8 cellular contexts compared by ENCODE assay signal in the genomic region with DNA sequence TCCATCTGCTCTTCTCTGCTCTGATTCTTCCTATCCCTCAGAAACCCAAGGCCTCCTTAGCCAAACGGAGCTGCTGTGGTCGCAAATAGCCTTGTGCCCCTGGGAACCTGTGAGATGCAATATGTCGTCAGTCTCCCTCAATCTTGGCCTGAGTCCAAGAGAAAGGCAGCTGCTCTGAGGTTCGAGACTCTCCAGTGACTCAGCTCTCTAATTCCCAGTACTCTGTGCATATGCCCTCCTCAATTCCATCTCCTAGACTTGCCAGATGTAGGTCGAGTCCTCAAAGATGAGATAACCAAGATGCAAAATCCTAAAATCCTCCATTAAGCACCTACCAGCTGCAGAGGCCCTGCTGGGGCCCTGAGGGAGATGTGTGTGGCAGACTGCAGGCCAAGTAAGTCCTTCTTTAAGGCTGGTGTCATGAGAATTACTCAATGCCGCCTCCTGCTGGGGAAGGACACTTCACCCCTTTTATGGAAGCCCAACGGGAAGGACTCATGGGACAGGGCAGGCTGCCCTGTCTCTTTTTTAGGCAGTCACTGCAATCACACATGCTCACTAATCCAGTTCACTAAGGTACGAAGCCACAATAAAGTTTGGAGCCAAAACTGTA. TPM values are rescaled to one million over a fixed set of nuclear protein-coding genes. Genes with fewer than 3 reads are reported as not detected.
DNase-seq lines count a peak whose midpoint lies in the region; ATAC-seq and TF ChIP-seq lines count a peak whose summit lies in the region.

No MANE protein-coding gene starts in this region.

- no peak overlapping the region for H3K27ac ChIP-seq in MM.1S (ENCODE audit: low read length)

- H3K27me3 Mint-ChIP-seq in activated CD4-positive, alpha-beta memory T cell treated with anti-CD3 and anti-CD28 coated beads for 36 hours = peaks cover 2% of the 10 kb centered on the region

- H3K4me1 Mint-ChIP-seq in activated CD4-positive, alpha-beta memory T cell treated with anti-CD3 and anti-CD28 coated beads for 36 hours (ENCODE audit: low read depth) = peaks cover 20% of the 10 kb centered on the region

- H3K9me3 ChIP-seq in MM.1S (replicated peaks; ENCODE audit: insufficient read depth, low read length) = no peaks in the 10 kb centered on the region

- no peak for ATAC-seq in HG03342 (IDR thresholded peaks at IDR 0.05; ENCODE audit: unreplicated experiment)

- H3F3A ChIP-seq in MM.1S (ENCODE audit: insufficient read depth, low read length) = no peaks in the 10 kb centered on the region

- POLR2A ChIA-PET in activated CD4-positive, alpha-beta memory T cell treated with anti-CD3 and anti-CD28 coated beads for 36 hours (lab: Charles Lee) = no interaction called here

- H3K27me3 ChIP-seq in MM.1S (replicated peaks; ENCODE audit: insufficient read depth, low read length) = no peaks in the 10 kb centered on the region

- H3K79me2 ChIP-seq in MM.1S (ENCODE audit: low read length) = no peaks in the 10 kb centered on the region

- intact Hi-C loops in activated CD4-positive, alpha-beta memory T cell treated with anti-CD3 and anti-CD28 coated beads for 36 hours (cut with micrococcal nuclease) = loop anchor here (10.0 kb wide), 3 partner anchors 359 to 599 kb away; partner anchors contain the start of genes HLA-E and TUBB

- CTCF ChIA-PET in activated CD4-positive, alpha-beta memory T cell treated with anti-CD3 and anti-CD28 coated beads for 36 hours (lab: Charles Lee) = interaction anchor here (0.6 to 3.4 kb wide), 6 partner anchors 8 to 179 kb away, joined by 3 to 26 read pairs (median 4); partner anchors contain the start of gene VARS2

- H2AFZ ChIP-seq in MM.1S (ENCODE audit: low read length) = 0 out of 2 replicates have a peak overlapping the region, but pooled peaks have one; percentile 15

- H3K4me2 ChIP-seq in MM.1S (ENCODE audit: low read depth, low read length) = no peak overlapping the region

- H3K4me3 ChIP-seq in MM.1S (ENCODE audit: low read length) = no peak overlapping the region
- H3K4me3 ChIP-seq in fibroblast of villous mesenchyme (ENCODE audit: low read depth, low read length) = no peak overlapping the region

- no peaks in the 10 kb centered on the region for H4K20me1 ChIP-seq in MM.1S (ENCODE audit: insufficient read depth, low read length)

- H3K9me3 Mint-ChIP-seq in activated CD4-positive, alpha-beta memory T cell treated with anti-CD3 and anti-CD28 coated beads for 36 hours = no peaks in the 10 kb centered on the region

- no peaks in the 10 kb centered on the region for H3K4me1 ChIP-seq in MM.1S (ENCODE audit: low read length)

- H3K36me3 Mint-ChIP-seq in activated CD4-positive, alpha-beta memory T cell treated with anti-CD3 and anti-CD28 coated beads for 36 hours = no peaks in the 10 kb centered on the region

- DNase-seq in GM03348 (ENCODE audit: low spot score) = peak; percentile 36
- DNase-seq in MM.1S = no peak
- peak; percentile 68 for DNase-seq in activated CD4-positive, alpha-beta memory T cell treated with anti-CD3 and anti-CD28 coated beads for 36 hours
- DNase-seq in fibroblast of villous mesenchyme (ENCODE audit: low read depth) = peak; percentile 87
- DNase-seq in stimulated activated CD4-positive, alpha-beta T cell treated with anti-CD3 and anti-CD28 coated beads, Interleukin-15, amount 100 ng/mL, for 24 hours = peak; percentile 67
- DNase-seq in NCI-H187 treated with DMSO at 0.1 percent for 48 hours (lab: John Stamatoyannopoulos, UW) = no peak
- DNase-seq in cerebellar cortex (ENCODE audit: low spot score) = no peak

- H3K9ac ChIP-seq in MM.1S (ENCODE audit: low read length) = no peak overlapping the region

- TF ChIP-seq CTCF in MM.1S (IDR thresholded peaks at IDR 0.05; ENCODE audit: low read length) = peak; percentile 43
- no peak for TF ChIP-seq CTCF in fibroblast of villous mesenchyme (IDR thresholded peaks at IDR 0.05; ENCODE audit: insufficient read depth, low read depth, low read length)

- H3K4me3 Mint-ChIP-seq in activated CD4-positive, alpha-beta memory T cell treated with anti-CD3 and anti-CD28 coated beads for 36 hours = no peak overlapping the region

- H3K27ac Mint-ChIP-seq in activated CD4-positive, alpha-beta memory T cell treated with anti-CD3 and anti-CD28 coated beads for 36 hours = no peak overlapping the region

- no peaks in the 10 kb centered on the region for H3K9me2 ChIP-seq in MM.1S (replicated peaks; ENCODE audit: insufficient read depth, low read length)

- H3K36me3 ChIP-seq in MM.1S (replicated peaks; ENCODE audit: insufficient read depth, low read length) = no peaks in the 10 kb centered on the region

RNA-seq across cellular contexts. Expression of gene C6orf15, which starts 28.5 kb away (rescaled TPM):
- not detected for total RNA-seq in activated CD4-positive, alpha-beta memory T cell treated with anti-CD3 and anti-CD28 coated beads for 36 hours
- not detected in 2 replicates for total RNA-seq in fibroblast of villous mesenchyme

RNA-seq across cellular contexts. Expression of gene PSORS1C1, which starts 30.8 kb away (rescaled TPM):
- total RNA-seq in activated CD4-positive, alpha-beta memory T cell treated with anti-CD3 and anti-CD28 coated beads for 36 hours = not detected
- 0.97 and 3.0 TPM in 2 replicates for total RNA-seq in fibroblast of villous mesenchyme

RNA-seq across cellular contexts. Expression of gene CDSN, which starts 36.4 kb away (rescaled TPM):
- total RNA-seq in activated CD4-positive, alpha-beta memory T cell treated with anti-CD3 and anti-CD28 coated beads for 36 hours = not detected
- not detected in 2 replicates for total RNA-seq in fibroblast of villous mesenchyme

RNA-seq across cellular contexts. Expression of gene PSORS1C2, which starts 55.0 kb away (rescaled TPM):
- not detected for total RNA-seq in activated CD4-positive, alpha-beta memory T cell treated with anti-CD3 and anti-CD28 coated beads for 36 hours
- total RNA-seq in fibroblast of villous mesenchyme = not detected in 2 replicates

Comparison
In these comparisons a context has a peak if more than half of its experiments do, and no peak if none do; other contexts are left out.
1. DNase-seq: peak in GM03348 (single experiment), activated CD4-positive, alpha-beta memory T cell treated with anti-CD3 and anti-CD28 coated beads for 36 hours (single experiment), fibroblast of villous mesenchyme (single experiment) and stimulated activated CD4-positive, alpha-beta T cell treated with anti-CD3 and anti-CD28 coated beads, Interleukin-15, amount 100 ng/mL, for 24 hours (single experiment); none in MM.1S (single experiment), NCI-H187 treated with DMSO at 0.1 percent for 48 hours (single experiment) and cerebellar cortex (single experiment).